Comparison of ENCODE assay signal across 18 cellular contexts in genomic region chr2:33365264-33365663, GRCh38.
DNase-seq lines count a peak whose midpoint lies in the region; ATAC-seq and TF ChIP-seq lines count a peak whose summit lies in the region.
"Had no signal": no experiment of that assay in that cellular context is flagged by ENCODE, and none has a peak within 500 bp of the region (broad histone marks: within the 10 kb centered on the region; RNA-seq: fewer than 3 reads in every experiment).

No MANE protein-coding gene starts in this region.

- H3K4me3 Mint-ChIP-seq in endothelial cell (ENCODE audit: unreplicated experiment) = peak overlapping the region; percentile 35
- H3K4me3 Mint-ChIP-seq: CD8-positive, alpha-beta memory T cell had no signal

- H3K36me3 Mint-ChIP-seq in endothelial cell (ENCODE audit: low read depth, unreplicated experiment) = peaks cover 48% of the 10 kb centered on the region
- H3K36me3 Mint-ChIP-seq: CD8-positive, alpha-beta memory T cell had no signal

- ATAC-seq in right cardiac atrium (peak; percentile 11 to 38), aorta (ENCODE audit: low FRiP score) (peak; percentile 51)
- ATAC-seq: PC-3 had no signal

- DNase-seq in ascending aorta (ENCODE audit: low spot score in 2 of 2) = no peak
- DNase-seq in endothelial cell (ENCODE audit: low spot score) = no peak
- no peak for DNase-seq in right cardiac atrium
- DNase-seq in aorta = no peak
- DNase-seq in NCI-H748 treated with DMSO at 0.1 percent for 48 hours (lab: John Stamatoyannopoulos, UW) = no peak
- DNase-seq in SW480 (ENCODE audit: low spot score) = no peak
- no peak for DNase-seq in ecto neural progenitor cell (ENCODE audit: low spot score)
- DNase-seq: C1 segment of cervical spinal cord; CD8-positive, alpha-beta memory T cell; DMS53; EL; KBM-7; NCI-H1105 treated with DMSO at 0.1 percent for 48 hours; NCI-H1694; NCI-H510A treated with DMSO at 0.1 percent for 48 hours; PC-3; SJCRH30 had no signal

- H3K36me3 ChIP-seq in ascending aorta = peaks cover 19 to 52% of the 10 kb centered on the region in 2 donors
- peaks cover 3 to 4% of the 10 kb centered on the region in 2 donors for H3K36me3 ChIP-seq in aorta (ENCODE audit: control insufficient read depth in 1 of 2, insufficient read depth in 2 of 2, low read length in 1 of 2)

- peak overlapping the region; percentile 67 to 77 for H3K27ac ChIP-seq in ascending aorta
- peak overlapping the region; percentile 1 for H3K27ac ChIP-seq in right cardiac atrium (ENCODE audit: low read length)
- H3K27ac ChIP-seq in aorta (ENCODE audit: low read depth in 1 of 2, low read length in 2 of 2) = peak overlapping the region; percentile 85 to 87
- H3K27ac ChIP-seq: RWPE1, SJCRH30 had no signal

- no peaks in the 10 kb centered on the region for H3K4me1 Mint-ChIP-seq in endothelial cell (ENCODE audit: unreplicated experiment)
- H3K4me1 Mint-ChIP-seq: CD8-positive, alpha-beta memory T cell had no signal

- no peaks in the 10 kb centered on the region for H3K27me3 ChIP-seq in ascending aorta
- H3K27me3 ChIP-seq in right cardiac atrium (ENCODE audit: control insufficient read depth, insufficient read depth) = no peaks in the 10 kb centered on the region
- no peaks in the 10 kb centered on the region for H3K27me3 ChIP-seq in aorta (ENCODE audit: control insufficient read depth in 1 of 2, insufficient read depth in 2 of 2, low read length in 1 of 2)
- H3K27me3 ChIP-seq: SJCRH30 had no signal

- H3K4me3 ChIP-seq in ascending aorta (no peak overlapping the region), right cardiac atrium (ENCODE audit: low read length) (no peak overlapping the region), aorta (ENCODE audit: low read length in 2 of 2) (no peak overlapping the region)
- H3K4me3 ChIP-seq: SJCRH30 had no signal

- peaks cover 3% of the 10 kb centered on the region for H3K27me3 Mint-ChIP-seq in endothelial cell (ENCODE audit: unreplicated experiment)

- H3K9me3 ChIP-seq in ascending aorta (no peaks in the 10 kb centered on the region), right cardiac atrium (ENCODE audit: control insufficient read depth, low read length) (no peaks in the 10 kb centered on the region), aorta (ENCODE audit: control insufficient read depth, low read length) (no peaks in the 10 kb centered on the region)
- H3K9me3 ChIP-seq: SJCRH30 had no signal

- 72% methylated on average over 5 of the region's 5 CpGs for WGBS in right cardiac atrium
- WGBS in aorta, 2 donors = 4 to 7% methylated on average over 5 of the region's 5 CpGs

- TF ChIP-seq CTCF in ascending aorta (IDR thresholded peaks at IDR 0.05) = no peak
- no peak for TF ChIP-seq CTCF in endothelial cell (IDR thresholded peaks at IDR 0.05; ENCODE audit: unreplicated experiment)

- peaks cover 9 to 34% of the 10 kb centered on the region in 2 donors for H3K4me1 ChIP-seq in ascending aorta
- peaks cover 3% of the 10 kb centered on the region for H3K4me1 ChIP-seq in right cardiac atrium (ENCODE audit: control insufficient read depth, insufficient read depth, low read length)
- H3K4me1 ChIP-seq in aorta (ENCODE audit: control insufficient read depth in 1 of 2, insufficient read depth in 2 of 2, low read length in 2 of 2) = peaks cover 0 to 1% of the 10 kb centered on the region in 2 donors
- H3K4me1 ChIP-seq: SJCRH30 had no signal

- no peaks in the 10 kb centered on the region for H3K9me3 Mint-ChIP-seq in endothelial cell (ENCODE audit: unreplicated experiment)
- H3K9me3 Mint-ChIP-seq: CD8-positive, alpha-beta memory T cell had no signal

- H3K27ac Mint-ChIP-seq in endothelial cell (ENCODE audit: unreplicated experiment) = no peak overlapping the region
- H3K27ac Mint-ChIP-seq: CD8-positive, alpha-beta memory T cell had no signal

- intact Hi-C loops in ascending aorta (cut with DNase I) (loop anchor here (5.0 to 10.0 kb wide), 5 partner anchors 73 to 653 kb away; no protein-coding TSS in a partner anchor), right cardiac atrium (cut with DNase I) (no loop called here), aorta (cut with DNase I) (loop anchor here in 1 of 2 donors (5.0 to 10.0 kb wide), 3 partner anchors 73 to 328 kb away; no protein-coding TSS in a partner anchor)

Comparison
In these comparisons a context has a peak if more than half of its experiments do, and no peak if none do; other contexts are left out.
1. H3K27ac ChIP-seq: peak in every context shown above with its lines; median percentile 86 in aorta; 72 in ascending aorta; 1 in right cardiac atrium.